Comparison of ENCODE assay signal across 19 cellular contexts in genomic region chr7:12884033-12884432, GRCh38.
DNase-seq lines count a peak whose midpoint lies in the region; ATAC-seq and TF ChIP-seq lines count a peak whose summit lies in the region.
"Had no signal": no experiment of that assay in that cellular context is flagged by ENCODE, and none has a peak within 500 bp of the region (broad histone marks: within the 10 kb centered on the region; RNA-seq: fewer than 3 reads in every experiment).

No MANE protein-coding gene starts in this region.

- peak; percentile 16 for DNase-seq in GM23248
- DNase-seq in choroid plexus epithelial cell (ENCODE audit: low read depth), result peak; percentile 15
- DNase-seq in middle frontal gyrus (ENCODE audit: extremely low spot score, low spot score), result peak; percentile 34
- DNase-seq in AG08396 (ENCODE audit: low spot score), result no peak
- no peak for DNase-seq in AG08395 (ENCODE audit: low spot score)
- DNase-seq: CD4-positive, alpha-beta T cell; DMS79 treated with DMSO at 0.1 percent for 48 hours; H7; KG1; NCI-H1417; NCI-H1930; NCI-H2171; NCI-H526; PC-3; SIG-M5 had no signal

- H3K27me3 ChIP-seq in GM23248 (replicated peaks; ENCODE audit: insufficient read depth), result no peaks in the 10 kb centered on the region

- no peaks in the 10 kb centered on the region for H3K36me3 ChIP-seq in GM23248 (ENCODE audit: low read depth)

- H3K9ac ChIP-seq in GM23248, result no peak overlapping the region

- H3K9me2 ChIP-seq in GM23248 (ENCODE audit: insufficient read depth), result no peaks in the 10 kb centered on the region

- in situ Hi-C loops in GM23248 (cut with MboI), result no loop called here

- H3K4me3 ChIP-seq in GM23248 (no peak overlapping the region), choroid plexus epithelial cell (ENCODE audit: low read depth, low read length) (no peak overlapping the region)

- 55 to 59% methylated on average over 1 of the region's 1 CpG for WGBS in GM23248 (ENCODE audit: low coverage in 1 of 2, low lambda C conversion rate in 2 of 2, missing lambda C conversion rate in 2 of 2), 2 experiments

- peaks cover 16% of the 10 kb centered on the region for H3F3A ChIP-seq in GM23248 (ENCODE audit: insufficient read depth)

- H3K9me3 ChIP-seq in GM23248 (ENCODE audit: low read depth), result no peaks in the 10 kb centered on the region

- no peaks in the 10 kb centered on the region for H3K79me2 ChIP-seq in GM23248 (ENCODE audit: insufficient read depth)

- peak overlapping the region; percentile 58 for H3K4me2 ChIP-seq in GM23248 (ENCODE audit: unreplicated experiment)

- 0 out of 2 replicates have a peak overlapping the region, but pooled peaks have one; percentile 58 for H2AFZ ChIP-seq in GM23248

- peaks cover 23% of the 10 kb centered on the region for H3K4me1 ChIP-seq in GM23248 (ENCODE audit: insufficient read depth)

- no peaks in the 10 kb centered on the region for H4K20me1 ChIP-seq in GM23248 (ENCODE audit: insufficient read depth)

- TF ChIP-seq CTCF in choroid plexus epithelial cell (conservative IDR thresholded peaks at IDR 0.05; ENCODE audit: low read depth, low read length), result no peak

- no peak overlapping the region for H3K27ac ChIP-seq in GM23248
- H3K27ac ChIP-seq: RWPE1 had no signal

- ATAC-seq in GM18498 (IDR thresholded peaks at IDR 0.05; ENCODE audit: unreplicated experiment), result no peak
- ATAC-seq in GM18502 (IDR thresholded peaks at IDR 0.05; ENCODE audit: poor library complexity, unreplicated experiment), result no peak
- ATAC-seq: HepG2, PC-3 had no signal

Comparison
In these comparisons a context has a peak if more than half of its experiments do, and no peak if none do; other contexts are left out.
1. DNase-seq: peak in GM23248 (single experiment), choroid plexus epithelial cell (single experiment) and middle frontal gyrus (single experiment); none in AG08396 (single experiment) and AG08395 (single experiment).